ENCODE assay signal across 29 cellular contexts in the genomic region with DNA sequence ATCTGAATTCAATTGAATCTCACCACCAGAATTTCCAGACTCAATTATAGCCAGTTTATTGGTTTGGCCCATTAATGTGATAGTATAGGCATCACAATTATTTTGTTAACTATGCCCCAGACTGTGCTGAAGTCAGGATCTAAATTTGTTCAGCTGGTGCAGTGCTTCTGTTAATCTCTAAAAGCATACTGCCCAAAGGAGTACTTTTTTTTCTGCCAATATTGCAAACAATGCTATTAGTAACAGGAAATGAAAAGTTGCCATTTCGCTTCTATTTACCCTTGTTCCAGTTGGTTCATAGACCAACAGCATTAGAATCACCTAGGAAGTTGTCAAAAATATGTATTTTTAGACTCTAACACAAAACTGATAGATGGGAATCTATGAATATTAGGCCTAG.
"Had no signal": no experiment of that assay in that cellular context is flagged by ENCODE, and none has a peak within 500 bp of the region (broad histone marks: within the 10 kb centered on the region; RNA-seq: fewer than 3 reads in every experiment).

No MANE protein-coding gene starts in this region.

- H3K36me3 Mint-ChIP-seq: activated CD8-positive, alpha-beta memory T cell treated with anti-CD3 and anti-CD28 coated beads, Interleukin-2, amount 10 ng/mL, durations not matched to agents 7 days and 5 days; activated naive CD8-positive, alpha-beta T cell treated with anti-CD3 and anti-CD28 coated beads for 36 hours had no signal

- H3K4me3 Mint-ChIP-seq: activated CD4-positive, alpha-beta memory T cell treated with anti-CD3 and anti-CD28 coated beads, Interleukin-2, amount 10 ng/mL, durations not matched to agents 7 days and 5 days; activated CD8-positive, alpha-beta memory T cell treated with anti-CD3 and anti-CD28 coated beads, Interleukin-2, amount 10 ng/mL, durations not matched to agents 7 days and 5 days; activated naive CD8-positive, alpha-beta T cell treated with anti-CD3 and anti-CD28 coated beads for 36 hours had no signal

- H3K27me3 Mint-ChIP-seq: activated CD4-positive, alpha-beta memory T cell treated with anti-CD3 and anti-CD28 coated beads, Interleukin-2, amount 10 ng/mL, durations not matched to agents 7 days and 5 days; activated CD8-positive, alpha-beta memory T cell treated with anti-CD3 and anti-CD28 coated beads, Interleukin-2, amount 10 ng/mL, durations not matched to agents 7 days and 5 days; activated naive CD8-positive, alpha-beta T cell treated with anti-CD3 and anti-CD28 coated beads for 36 hours had no signal

- H3K27me3 ChIP-seq: breast epithelium had no signal

- H3K4me3 ChIP-seq: breast epithelium had no signal

- H3K36me3 ChIP-seq: breast epithelium, WERI-Rb-1 had no signal

- ATAC-seq: activated CD8-positive, alpha-beta memory T cell treated with anti-CD3 and anti-CD28 coated beads, Interleukin-2, amount 10 ng/mL, durations not matched to agents 7 days and 5 days had no signal

- H3K4me1 Mint-ChIP-seq: activated CD4-positive, alpha-beta memory T cell treated with anti-CD3 and anti-CD28 coated beads, Interleukin-2, amount 10 ng/mL, durations not matched to agents 7 days and 5 days; activated CD8-positive, alpha-beta memory T cell treated with anti-CD3 and anti-CD28 coated beads, Interleukin-2, amount 10 ng/mL, durations not matched to agents 7 days and 5 days; activated naive CD8-positive, alpha-beta T cell treated with anti-CD3 and anti-CD28 coated beads for 36 hours had no signal

- H3K9me3 ChIP-seq: breast epithelium had no signal

- H3K27ac ChIP-seq: breast epithelium, KMS-11, WERI-Rb-1 had no signal

- H3K27ac Mint-ChIP-seq: activated CD4-positive, alpha-beta memory T cell treated with anti-CD3 and anti-CD28 coated beads, Interleukin-2, amount 10 ng/mL, durations not matched to agents 7 days and 5 days; activated CD8-positive, alpha-beta memory T cell treated with anti-CD3 and anti-CD28 coated beads, Interleukin-2, amount 10 ng/mL, durations not matched to agents 7 days and 5 days; activated naive CD8-positive, alpha-beta T cell treated with anti-CD3 and anti-CD28 coated beads for 36 hours had no signal

- H3K4me2 ChIP-seq: KMS-11 had no signal

- H3K9me3 Mint-ChIP-seq: activated CD4-positive, alpha-beta memory T cell treated with anti-CD3 and anti-CD28 coated beads, Interleukin-2, amount 10 ng/mL, durations not matched to agents 7 days and 5 days; activated naive CD8-positive, alpha-beta T cell treated with anti-CD3 and anti-CD28 coated beads for 36 hours had no signal

- H3K9ac ChIP-seq: KMS-11 had no signal

- H3K4me1 ChIP-seq: breast epithelium had no signal

- DNase-seq: activated CD4-positive, alpha-beta memory T cell treated with anti-CD3 and anti-CD28 coated beads, Interleukin-2, amount 10 ng/mL, durations not matched to agents 7 days and 5 days; activated CD4-positive, alpha-beta T cell treated with anti-CD3 and anti-CD28 coated beads for 1 hour; activated CD4-positive, alpha-beta T cell treated with anti-CD3 and anti-CD28 coated beads for 48 hours; activated CD4-positive, CD25-positive, alpha-beta regulatory T cell; activated CD8-positive, alpha-beta memory T cell treated with anti-CD3 and anti-CD28 coated beads for 24 hours; activated CD8-positive, alpha-beta memory T cell treated with anti-CD3 and anti-CD28 coated beads, Interleukin-2, amount 10 ng/mL, durations not matched to agents 7 days and 5 days; activated CD8-positive, alpha-beta memory T cell treated with anti-CD3 and anti-CD28 coated beads, Interleukin-2, amount 50 U/mL, for 48 hours; activated effector memory CD4-positive, alpha-beta T cell treated with Interleukin-2 at 50 U/mL for 16 hours; activated naive CD4-positive, alpha-beta T cell treated with anti-CD3 and anti-CD28 coated beads, Interleukin-2, amount 50 U/mL, for 16 hours; activated naive CD8-positive, alpha-beta T cell treated with anti-CD3 and anti-CD28 coated beads for 36 hours; activated T-cell treated with anti-CD3 and anti-CD28 coated beads, Interleukin-2, amount 50 U/mL, for 48 hours; amniotic stem cell; aorta; cerebellar nuclear complex; NCI-H1092 treated with DMSO at 0.1 percent for 48 hours; NCI-H1417; NCI-H146; NCI-H187; NCI-H2029 treated with DMSO at 0.1 percent for 48 hours; NCI-H2107; NCI-H2171; NCI-H510A; NCI-H526; NCI-H748 treated with DMSO at 0.1 percent for 48 hours; Right ventricle myocardium superior; T1000; WERI-Rb-1 had no signal
